ENCODE assay signal across 24 cellular contexts in genomic region chr5:151947924-151948323, GRCh38.
DNase-seq lines count a peak whose midpoint lies in the region; ATAC-seq and TF ChIP-seq lines count a peak whose summit lies in the region.
"Had no signal": no experiment of that assay in that cellular context is flagged by ENCODE, and none has a peak within 500 bp of the region (broad histone marks: within the 10 kb centered on the region; RNA-seq: fewer than 3 reads in every experiment).

No MANE protein-coding gene starts in this region.

- H3K9me3 ChIP-seq in RWPE2 (ENCODE audit: severe bottlenecking), result no peaks in the 10 kb centered on the region
- H3K9me3 ChIP-seq: lower lobe of right lung had no signal

- no peak overlapping the region for H3K4me3 Mint-ChIP-seq in stimulated activated naive CD8-positive, alpha-beta T cell treated with anti-CD3 and anti-CD28 coated beads, Interleukin-15, amount 100 ng/mL, for 72 hours
- H3K4me3 Mint-ChIP-seq: activated CD8-positive, alpha-beta T cell treated with anti-CD3 and anti-CD28 coated beads for 36 hours had no signal

- no peaks in the 10 kb centered on the region for H3K4me1 Mint-ChIP-seq in stimulated activated naive CD8-positive, alpha-beta T cell treated with anti-CD3 and anti-CD28 coated beads, Interleukin-15, amount 100 ng/mL, for 72 hours

- H3K27me3 ChIP-seq in RWPE2 (ENCODE audit: insufficient read depth, poor library complexity, severe bottlenecking), result peaks cover 4% of the 10 kb centered on the region

- DNase-seq in EL (peak; percentile 37), RWPE2 (ENCODE audit: low spot score) (no peak), kidney tubule cell (ENCODE audit: low spot score) (peak; percentile 44), GM03348 (ENCODE audit: low spot score) (no peak), GDM1 (lab: John Stamatoyannopoulos, UW) (no peak)
- no peak for DNase-seq in activated effector memory CD4-positive, alpha-beta T cell treated with Interleukin-2 at 50 U/mL for 16 hours
- no peak for DNase-seq in stimulated activated naive CD8-positive, alpha-beta T cell treated with anti-CD3 and anti-CD28 coated beads, Interleukin-15, amount 100 ng/mL, for 72 hours
- DNase-seq: activated CD4-positive, CD25-positive, alpha-beta regulatory T cell; activated CD8-positive, alpha-beta T cell treated with anti-CD3 and anti-CD28 coated beads for 36 hours; activated naive CD4-positive, alpha-beta T cell treated with anti-CD3 and anti-CD28 coated beads, Interleukin-2, amount 50 U/mL, for 16 hours; activated T-cell treated with anti-CD3 and anti-CD28 coated beads, Interleukin-2, amount 50 U/mL, for 1 hour; DMS79; effector memory CD4-positive, alpha-beta T cell; glutamatergic neuron; lower lobe of right lung; MV-4-11; NCI-H2029; NCI-H446; retina; RPMI8226; substantia nigra; T-helper 9 cell had no signal

- no peak for TF ChIP-seq CTCF in RWPE2 (IDR thresholded peaks at IDR 0.05; ENCODE audit: poor library complexity, severe bottlenecking)

- no peak overlapping the region for H3K27ac ChIP-seq in RWPE2 (ENCODE audit: poor library complexity, severe bottlenecking)
- H3K27ac ChIP-seq: KMS-11, lower lobe of right lung had no signal

- H3K9me3 Mint-ChIP-seq in stimulated activated naive CD8-positive, alpha-beta T cell treated with anti-CD3 and anti-CD28 coated beads, Interleukin-15, amount 100 ng/mL, for 72 hours, result no peaks in the 10 kb centered on the region
- H3K9me3 Mint-ChIP-seq: activated CD8-positive, alpha-beta T cell treated with anti-CD3 and anti-CD28 coated beads for 36 hours had no signal

- H3K27me3 Mint-ChIP-seq in stimulated activated naive CD8-positive, alpha-beta T cell treated with anti-CD3 and anti-CD28 coated beads, Interleukin-15, amount 100 ng/mL, for 72 hours, result no peaks in the 10 kb centered on the region

- H3K4me1 ChIP-seq in RWPE2 (ENCODE audit: insufficient read depth, poor library complexity, severe bottlenecking), result no peaks in the 10 kb centered on the region
- H3K4me1 ChIP-seq: lower lobe of right lung had no signal

- H3K36me3 ChIP-seq in RWPE2 (ENCODE audit: low read depth), result no peaks in the 10 kb centered on the region
- H3K36me3 ChIP-seq: lower lobe of right lung had no signal

- ATAC-seq in GM21381 (IDR thresholded peaks at IDR 0.05; ENCODE audit: unreplicated experiment) (peak; percentile 39), RWPE2 (ENCODE audit: low read depth) (peak; percentile 78)
- ATAC-seq in stimulated activated naive CD8-positive, alpha-beta T cell treated with anti-CD3 and anti-CD28 coated beads, Interleukin-15, amount 100 ng/mL, for 72 hours, result no peak
- ATAC-seq: activated CD8-positive, alpha-beta T cell treated with anti-CD3 and anti-CD28 coated beads for 36 hours; lower lobe of right lung had no signal

- no peak overlapping the region for H3K4me3 ChIP-seq in RWPE2 (ENCODE audit: severe bottlenecking)
- H3K4me3 ChIP-seq: lower lobe of right lung had no signal

- no peak overlapping the region for H3K27ac Mint-ChIP-seq in stimulated activated naive CD8-positive, alpha-beta T cell treated with anti-CD3 and anti-CD28 coated beads, Interleukin-15, amount 100 ng/mL, for 72 hours
- H3K27ac Mint-ChIP-seq: activated CD8-positive, alpha-beta T cell treated with anti-CD3 and anti-CD28 coated beads for 36 hours had no signal

Comparison
In these comparisons a context has a peak if more than half of its experiments do, and no peak if none do; other contexts are left out.
1. DNase-seq: peak in EL (single experiment) and kidney tubule cell (single experiment); none in RWPE2 (single experiment), activated effector memory CD4-positive, alpha-beta T cell treated with Interleukin-2 at 50 U/mL for 16 hours (single experiment), GM03348 (single experiment), stimulated activated naive CD8-positive, alpha-beta T cell treated with anti-CD3 and anti-CD28 coated beads, Interleukin-15, amount 100 ng/mL, for 72 hours (0 of 2) and GDM1 (single experiment).